ENCODE assay signal across 8 cellular contexts in genomic region chr1:209651148-209651547, GRCh38. TPM values are rescaled to one million over a fixed set of nuclear protein-coding genes. Genes with fewer than 3 reads are reported as not detected.
DNase-seq lines count a peak whose midpoint lies in the region; ATAC-seq and TF ChIP-seq lines count a peak whose summit lies in the region.

No MANE protein-coding gene starts in this region.

- no peak overlapping the region for H3K27ac Mint-ChIP-seq in activated naive CD8-positive, alpha-beta T cell treated with anti-CD3 and anti-CD28 coated beads for 36 hours
- no peak overlapping the region for H3K27ac Mint-ChIP-seq in glutamatergic neuron (ENCODE audit: unreplicated experiment)

- no peaks in the 10 kb centered on the region for H3K9me3 Mint-ChIP-seq in activated naive CD8-positive, alpha-beta T cell treated with anti-CD3 and anti-CD28 coated beads for 36 hours
- H3K9me3 Mint-ChIP-seq in glutamatergic neuron (ENCODE audit: unreplicated experiment): peaks cover 2% of the 10 kb centered on the region

- DNase-seq in GM10248 (ENCODE audit: extremely low spot score) (peak; percentile 68), RKO (ENCODE audit: low spot score) (peak; percentile 95), kidney tubule cell (ENCODE audit: low spot score) (peak; percentile 83), glutamatergic neuron (no peak), amygdala (lab: John Stamatoyannopoulos, UW) (no peak)
- DNase-seq in activated naive CD8-positive, alpha-beta T cell treated with anti-CD3 and anti-CD28 coated beads for 36 hours: peak; percentile 53
- DNase-seq in stimulated activated CD8-positive, alpha-beta memory T cell treated with anti-CD3 and anti-CD28 coated beads, Interleukin-7, amount 100 ng/mL, for 48 hours (ENCODE audit: extremely low read depth in 1 of 2, low read depth in 1 of 2): peak; percentile 49 to 78

- ATAC-seq in HG02852 (IDR thresholded peaks at IDR 0.05; ENCODE audit: unreplicated experiment): peak; percentile 54

- POLR2A ChIA-PET in GM10248 (lab: Yijun Ruan, JAX): no interaction called here

- TF ChIP-seq CTCF in GM10248 (IDR thresholded peaks at IDR 0.05; ENCODE audit: control extremely low read depth, extremely low read depth, low read depth, missing control alignments) (no peak), glutamatergic neuron (IDR thresholded peaks at IDR 0.05; ENCODE audit: partially characterized antibody, unreplicated experiment) (no peak)

- no peaks in the 10 kb centered on the region for H3K36me3 Mint-ChIP-seq in activated naive CD8-positive, alpha-beta T cell treated with anti-CD3 and anti-CD28 coated beads for 36 hours
- no peaks in the 10 kb centered on the region for H3K36me3 Mint-ChIP-seq in glutamatergic neuron (ENCODE audit: unreplicated experiment)

- no peak overlapping the region for H3K4me3 Mint-ChIP-seq in activated naive CD8-positive, alpha-beta T cell treated with anti-CD3 and anti-CD28 coated beads for 36 hours
- H3K4me3 Mint-ChIP-seq in glutamatergic neuron (ENCODE audit: unreplicated experiment): no peak overlapping the region

- no peaks in the 10 kb centered on the region for H3K27me3 Mint-ChIP-seq in activated naive CD8-positive, alpha-beta T cell treated with anti-CD3 and anti-CD28 coated beads for 36 hours
- peaks cover 8% of the 10 kb centered on the region for H3K27me3 Mint-ChIP-seq in glutamatergic neuron (ENCODE audit: unreplicated experiment)

- CTCF ChIA-PET in GM10248 (lab: Yijun Ruan, JAX): interaction anchor here (1.2 to 6.2 kb wide), 5 partner anchors 9 to 98 kb away, joined by 4 to 26 read pairs (median 18); no protein-coding TSS in a partner anchor

- peaks cover 30% of the 10 kb centered on the region for H3K4me1 Mint-ChIP-seq in activated naive CD8-positive, alpha-beta T cell treated with anti-CD3 and anti-CD28 coated beads for 36 hours
- peaks cover 9% of the 10 kb centered on the region for H3K4me1 Mint-ChIP-seq in glutamatergic neuron (ENCODE audit: low read depth, unreplicated experiment)

RNA-seq across cellular contexts. Expression of gene LAMB3, which starts 1.1 kb away (rescaled TPM):
- total RNA-seq in activated naive CD8-positive, alpha-beta T cell treated with anti-CD3 and anti-CD28 coated beads for 36 hours: under 1 TPM; 0.88 to 0.89 TPM
- 0.54 TPM for total RNA-seq in glutamatergic neuron (ENCODE audit: unreplicated experiment)

RNA-seq across cellular contexts. Expression of gene G0S2, which starts 24.1 kb away (rescaled TPM):
- total RNA-seq in activated naive CD8-positive, alpha-beta T cell treated with anti-CD3 and anti-CD28 coated beads for 36 hours: 10 to 100 TPM; 11.4 to 13.1 TPM
- 2.5 TPM for total RNA-seq in glutamatergic neuron (ENCODE audit: unreplicated experiment)

RNA-seq across cellular contexts. Expression of gene HSD11B1, which starts 53.5 kb away (rescaled TPM):
- under 1 TPM in 1 of 2 experiments, not detected in 1; 0.36 TPM for total RNA-seq in activated naive CD8-positive, alpha-beta T cell treated with anti-CD3 and anti-CD28 coated beads for 36 hours
- total RNA-seq in glutamatergic neuron (ENCODE audit: unreplicated experiment): not detected

Comparison
In these comparisons a context has a peak if more than half of its experiments do, and no peak if none do; other contexts are left out.
1. DNase-seq: peak in GM10248 (single experiment), RKO (single experiment), activated naive CD8-positive, alpha-beta T cell treated with anti-CD3 and anti-CD28 coated beads for 36 hours (single experiment), kidney tubule cell (single experiment) and stimulated activated CD8-positive, alpha-beta memory T cell treated with anti-CD3 and anti-CD28 coated beads, Interleukin-7, amount 100 ng/mL, for 48 hours (2 of 2); none in glutamatergic neuron (single experiment) and amygdala (0 of 56).